Comparison of ENCODE assay signal across 8 cellular contexts in the genomic region with DNA sequence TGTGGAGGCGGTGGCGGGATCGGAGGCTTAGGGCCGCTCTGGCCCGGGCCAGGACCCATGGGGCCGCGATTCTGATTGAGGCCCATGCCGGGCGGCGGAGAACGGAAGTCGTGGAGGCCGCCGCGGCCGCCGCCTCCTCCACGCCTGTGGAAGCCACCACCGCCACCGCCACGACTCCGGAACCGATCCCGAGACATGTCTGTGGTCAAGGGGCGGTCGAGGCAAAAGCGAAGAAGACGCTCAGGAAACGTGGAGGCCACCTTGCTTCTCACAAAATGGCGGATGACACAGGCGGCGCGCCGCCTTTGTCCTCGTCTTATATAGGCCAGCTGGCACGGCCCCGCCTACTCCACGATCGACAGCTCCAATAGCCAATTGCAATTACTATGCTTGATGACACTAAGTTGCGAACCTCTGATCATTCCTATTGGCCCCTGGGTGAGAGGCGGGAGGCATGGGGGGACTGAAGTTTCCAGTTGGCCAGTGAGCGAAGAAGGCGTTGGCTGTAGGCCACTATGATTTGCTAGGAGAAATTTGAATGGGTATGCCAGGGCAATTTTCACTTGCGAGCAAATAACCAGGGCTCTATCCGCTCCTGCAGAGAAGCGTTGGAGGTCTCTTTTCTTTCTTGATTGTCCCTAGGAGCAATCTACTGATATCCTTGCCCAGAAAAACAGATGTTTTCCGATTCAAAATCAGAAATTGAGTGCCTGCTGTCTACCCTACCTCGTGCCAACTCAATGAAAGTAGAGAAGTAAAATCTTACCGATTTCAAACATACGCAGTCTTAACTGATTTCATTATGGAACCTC. TPM values are rescaled to one million over a fixed set of nuclear protein-coding genes. Genes with fewer than 3 reads are reported as not detected.
DNase-seq lines count a peak whose midpoint lies in the region; ATAC-seq and TF ChIP-seq lines count a peak whose summit lies in the region.

Gene SFPQ (minus strand): TSS at position 293 of the 812 bp plus-strand sequence. CDS start 96 bp downstream, at position 197.

- peak; percentile 94 for ATAC-seq in activated T-helper 17 cell treated with anti-CD3 and anti-CD28 coated beads, Interleukin-2, amount 50 U/mL, for 72 hours (replicated peaks)
- ATAC-seq in naive thymus-derived CD4-positive, alpha-beta T cell = peak; percentile 94
- peak; percentile 92 to 95 for ATAC-seq in stimulated activated naive B cell treated with anti-CD40 and anti-IgM and Interleukin-4, amounts not matched to agents 10 μg/mL and 1 μg/mL and 100 μg/mL, for 72 hours (replicated peaks)

- DNase-seq in EH (ENCODE audit: low read depth) = peak; percentile 99
- DNase-seq in GOT3 (lab: John Stamatoyannopoulos, UW) = peak; percentile 96
- peak; percentile 100 for DNase-seq in LNCaP clone FGC (ENCODE audit: low read depth)
- peak; percentile 100 for DNase-seq in RWPE1 (ENCODE audit: low spot score)
- peak; percentile 99 to 100 for DNase-seq in fibroblast of lung (ENCODE audit: low read depth in 2 of 2)
- DNase-seq in naive thymus-derived CD4-positive, alpha-beta T cell = peak; percentile 94 to 99 (median 98)
- DNase-seq in stimulated activated naive B cell treated with anti-CD40 and anti-IgM and Interleukin-4, amounts not matched to agents 10 μg/mL and 1 μg/mL and 100 μg/mL, for 72 hours = peak; percentile 96

- H3K4me1 ChIP-seq in fibroblast of lung (ENCODE audit: control insufficient read depth, extremely low read depth, insufficient read depth, low read length) = peaks cover 5% of the 10 kb centered on the region
- H3K4me1 ChIP-seq in naive thymus-derived CD4-positive, alpha-beta T cell (ENCODE audit: control insufficient read depth in 2 of 2, insufficient read depth in 2 of 2, low read length in 2 of 2) = peaks cover 31 to 32% of the 10 kb centered on the region in 2 donors

- CTCF ChIA-PET in RWPE1 (lab: Yijun Ruan, JAX) = interaction anchor here (0.7 kb wide), 1 partner anchor 10 kb away, joined by 3 read pairs; no protein-coding TSS in a partner anchor
- CTCF ChIA-PET in naive thymus-derived CD4-positive, alpha-beta T cell (lab: Charles Lee) = interaction anchor here (0.7 to 1.0 kb wide), 2 partner anchors 9 to 97 kb away, joined by 3 to 4 read pairs; no protein-coding TSS in a partner anchor

- H3K27me3 ChIP-seq in fibroblast of lung (ENCODE audit: control insufficient read depth, insufficient read depth, low read length) = no peaks in the 10 kb centered on the region
- H3K27me3 ChIP-seq in naive thymus-derived CD4-positive, alpha-beta T cell (ENCODE audit: control insufficient read depth in 2 of 2, insufficient read depth in 2 of 2, low read length in 2 of 2) = no peaks in the 10 kb centered on the region

- H3K27me3 Mint-ChIP-seq in activated T-helper 17 cell treated with anti-CD3 and anti-CD28 coated beads, Interleukin-2, amount 50 U/mL, for 72 hours = no peaks in the 10 kb centered on the region
- H3K27me3 Mint-ChIP-seq in naive thymus-derived CD4-positive, alpha-beta T cell = peaks cover 0 to 5% (median 0%) of the 10 kb centered on the region in 5 donors
- H3K27me3 Mint-ChIP-seq in stimulated activated naive B cell treated with anti-CD40 and anti-IgM and Interleukin-4, amounts not matched to agents 10 μg/mL and 1 μg/mL and 100 μg/mL, for 72 hours = no peaks in the 10 kb centered on the region

- peak within 1 kb of the TSS; percentile 87 for H3K27ac ChIP-seq in RWPE1
- peak within 1 kb of the TSS; percentile 92 for H3K27ac ChIP-seq in fibroblast of lung (ENCODE audit: insufficient read depth, low read length)
- H3K27ac ChIP-seq in naive thymus-derived CD4-positive, alpha-beta T cell (ENCODE audit: low read depth, low read length) = peak within 1 kb of the TSS; percentile 99

- H3K27ac Mint-ChIP-seq in activated T-helper 17 cell treated with anti-CD3 and anti-CD28 coated beads, Interleukin-2, amount 50 U/mL, for 72 hours = peak within 1 kb of the TSS; percentile 96
- H3K27ac Mint-ChIP-seq in naive thymus-derived CD4-positive, alpha-beta T cell = peak within 1 kb of the TSS; percentile 92 to 99 (median 98)
- peak within 1 kb of the TSS; percentile 98 for H3K27ac Mint-ChIP-seq in stimulated activated naive B cell treated with anti-CD40 and anti-IgM and Interleukin-4, amounts not matched to agents 10 μg/mL and 1 μg/mL and 100 μg/mL, for 72 hours

- peak within 1 kb of the TSS; percentile 65 for H2AFZ ChIP-seq in fibroblast of lung (ENCODE audit: low read length)

- no peak for TF ChIP-seq CTCF in LNCaP clone FGC (IDR thresholded peaks at IDR 0.05; ENCODE audit: control insufficient read depth, extremely low read depth, insufficient read depth)
- no peak for TF ChIP-seq CTCF in RWPE1 (conservative IDR thresholded peaks at IDR 0.05; ENCODE audit: low read depth)
- no peak for TF ChIP-seq CTCF in fibroblast of lung (conservative IDR thresholded peaks at IDR 0.05 in 1 of 2, IDR thresholded peaks at IDR 0.05 in 1 of 2; ENCODE audit: low read depth in 1 of 2, low read length in 2 of 2)

- peaks cover 2% of the 10 kb centered on the region for H3K36me3 ChIP-seq in fibroblast of lung (ENCODE audit: control insufficient read depth, insufficient read depth, low read length)
- peaks cover 10 to 45% (median 31%) of the 10 kb centered on the region in 3 experiments for H3K36me3 ChIP-seq in naive thymus-derived CD4-positive, alpha-beta T cell (ENCODE audit: control insufficient read depth in 2 of 3, insufficient read depth in 3 of 3, low read length in 3 of 3)

- H3K4me2 ChIP-seq in fibroblast of lung (ENCODE audit: extremely low read depth, insufficient read depth, low read length) = peak within 1 kb of the TSS; percentile 89

- POLR2A ChIA-PET in RWPE1 (lab: Yijun Ruan, JAX; ENCODE audit: low non-redundant PET) = interaction anchor here (0.7 kb wide), 1 partner anchor 336 kb away, joined by 3 read pairs; no protein-coding TSS in a partner anchor
- POLR2A ChIA-PET in naive thymus-derived CD4-positive, alpha-beta T cell (lab: Charles Lee) = interaction anchor here (0.6 to 1.6 kb wide), 14 partner anchors 8 to 1271 kb away, joined by 3 to 8 read pairs (median 4); partner anchors contain the start of genes KIAA0319L, MRPS15, NCDN and TMEM35B

- H3K9me3 ChIP-seq in fibroblast of lung (ENCODE audit: control insufficient read depth, insufficient read depth, low read depth, low read length) = no peaks in the 10 kb centered on the region
- H3K9me3 ChIP-seq in naive thymus-derived CD4-positive, alpha-beta T cell (ENCODE audit: control insufficient read depth in 2 of 3, low read length in 3 of 3) = no peaks in the 10 kb centered on the region

- H3K4me3 Mint-ChIP-seq in activated T-helper 17 cell treated with anti-CD3 and anti-CD28 coated beads, Interleukin-2, amount 50 U/mL, for 72 hours = peak within 1 kb of the TSS; percentile 91
- H3K4me3 Mint-ChIP-seq in naive thymus-derived CD4-positive, alpha-beta T cell = peak within 1 kb of the TSS; percentile 92 to 98 (median 96)
- peak within 1 kb of the TSS; percentile 85 to 89 for H3K4me3 Mint-ChIP-seq in stimulated activated naive B cell treated with anti-CD40 and anti-IgM and Interleukin-4, amounts not matched to agents 10 μg/mL and 1 μg/mL and 100 μg/mL, for 72 hours

- H3K9ac ChIP-seq in fibroblast of lung (ENCODE audit: insufficient read depth, low read length) = peak within 1 kb of the TSS; percentile 98

- peak within 1 kb of the TSS; percentile 87 for H3K4me3 ChIP-seq in LNCaP clone FGC (ENCODE audit: low read depth, low read length)
- peak within 1 kb of the TSS; percentile 64 to 97 (median 90) for H3K4me3 ChIP-seq in fibroblast of lung (replicated peaks in 1 of 4; ENCODE audit: control extremely low read depth in 1 of 4, insufficient read depth in 1 of 4, low read depth in 3 of 4, low read length in 4 of 4)
- H3K4me3 ChIP-seq in naive thymus-derived CD4-positive, alpha-beta T cell (ENCODE audit: low read length) = peak within 1 kb of the TSS; percentile 72

- intact Hi-C loops in naive thymus-derived CD4-positive, alpha-beta T cell (cut with micrococcal nuclease) = loop anchor here (1.0 to 10.0 kb wide), 16 partner anchors 9 to 1029 kb away; partner anchors contain the start of genes KIAA0319L (in 2 of the 2), NCDN (in 2 of the 2), SMIM12 (in 2 of the 2) and ZMYM1 (in 2 of the 2)

- peaks cover 46% of the 10 kb centered on the region for H3K36me3 Mint-ChIP-seq in activated T-helper 17 cell treated with anti-CD3 and anti-CD28 coated beads, Interleukin-2, amount 50 U/mL, for 72 hours (ENCODE audit: low read depth)
- H3K36me3 Mint-ChIP-seq in naive thymus-derived CD4-positive, alpha-beta T cell = peaks cover 16 to 39% (median 36%) of the 10 kb centered on the region in 5 donors
- H3K36me3 Mint-ChIP-seq in stimulated activated naive B cell treated with anti-CD40 and anti-IgM and Interleukin-4, amounts not matched to agents 10 μg/mL and 1 μg/mL and 100 μg/mL, for 72 hours = peaks cover 40 to 42% of the 10 kb centered on the region in 2 donors

- H4K20me1 ChIP-seq in fibroblast of lung (ENCODE audit: control insufficient read depth, extremely low read depth, insufficient read depth, low read length) = peaks cover 16% of the 10 kb centered on the region

- H3K79me2 ChIP-seq in fibroblast of lung (ENCODE audit: control insufficient read depth, insufficient read depth, low read length) = peaks cover 48% of the 10 kb centered on the region

- H3K4me1 Mint-ChIP-seq in activated T-helper 17 cell treated with anti-CD3 and anti-CD28 coated beads, Interleukin-2, amount 50 U/mL, for 72 hours = peaks cover 36% of the 10 kb centered on the region
- peaks cover 34 to 52% (median 47%) of the 10 kb centered on the region in 7 donors for H3K4me1 Mint-ChIP-seq in naive thymus-derived CD4-positive, alpha-beta T cell
- H3K4me1 Mint-ChIP-seq in stimulated activated naive B cell treated with anti-CD40 and anti-IgM and Interleukin-4, amounts not matched to agents 10 μg/mL and 1 μg/mL and 100 μg/mL, for 72 hours = peaks cover 25 to 34% of the 10 kb centered on the region in 2 donors

- no peaks in the 10 kb centered on the region for H3K9me3 Mint-ChIP-seq in activated T-helper 17 cell treated with anti-CD3 and anti-CD28 coated beads, Interleukin-2, amount 50 U/mL, for 72 hours
- no peaks in the 10 kb centered on the region for H3K9me3 Mint-ChIP-seq in naive thymus-derived CD4-positive, alpha-beta T cell
- H3K9me3 Mint-ChIP-seq in stimulated activated naive B cell treated with anti-CD40 and anti-IgM and Interleukin-4, amounts not matched to agents 10 μg/mL and 1 μg/mL and 100 μg/mL, for 72 hours = no peaks in the 10 kb centered on the region

RNA-seq across cellular contexts. Expression of gene SFPQ, which starts in this region (rescaled TPM):
- 100 to 1,000 TPM; 228 to 318 TPM for total RNA-seq in activated T-helper 17 cell treated with anti-CD3 and anti-CD28 coated beads, Interleukin-2, amount 50 U/mL, for 72 hours
- total RNA-seq in fibroblast of lung = 138 and 146 TPM in 2 replicates
- 123 and 168 TPM in 2 replicates for polyA plus RNA-seq in fibroblast of lung
- polyA plus RNA-seq in fibroblast of lung (2012) = 175 and 228 TPM in 2 replicates
- 9.9 and 11.0 TPM in 2 replicates for polyA minus RNA-seq in fibroblast of lung (ENCODE audit: low replicate concordance)
- total RNA-seq in naive thymus-derived CD4-positive, alpha-beta T cell = 100 to 1,000 TPM; 316 to 610 (median 356) TPM
- polyA plus RNA-seq in naive thymus-derived CD4-positive, alpha-beta T cell = 100 to 1,000 TPM in 1 of 2 donors, 10 to 100 TPM in 1; 91.0 to 178 TPM

Comparison
In these comparisons a context has a peak if more than half of its experiments do, and no peak if none do; other contexts are left out.
1. Peak in every context shown above with its lines: DNase-seq, ATAC-seq, H3K4me3 ChIP-seq and H3K27ac ChIP-seq.